Comparison of ENCODE assay signal across 8 cellular contexts in genomic region chr3:194485876-194486539, GRCh38. TPM values are rescaled to one million over a fixed set of nuclear protein-coding genes. Genes with fewer than 3 reads are reported as not detected.
DNase-seq lines count a peak whose midpoint lies in the region; ATAC-seq and TF ChIP-seq lines count a peak whose summit lies in the region.

No MANE protein-coding gene starts in this region.

- peak overlapping the region; percentile 95 for H3K27ac Mint-ChIP-seq in activated naive CD8-positive, alpha-beta T cell

- no peak for TF ChIP-seq POLR2A in heart left ventricle (IDR thresholded peaks at IDR 0.05)

- H3K9me3 ChIP-seq in SJSA1 (replicated peaks) (peaks cover 6% of the 10 kb centered on the region; the same call in 1 of the 2 replicates), heart left ventricle (no peaks in the 10 kb centered on the region)

- intact Hi-C loops in heart left ventricle (cut with DNase I): loop anchor here in 7 of 10 donors (1.0 to 5.0 kb wide), 3 partner anchors 14 to 91 kb away; no protein-coding TSS in a partner anchor

- peaks cover 61% of the 10 kb centered on the region for H3K4me1 Mint-ChIP-seq in activated naive CD8-positive, alpha-beta T cell (ENCODE audit: low read depth)

- H3K4me3 Mint-ChIP-seq in activated naive CD8-positive, alpha-beta T cell: peak overlapping the region; percentile 94

- ATAC-seq in HG02763 (IDR thresholded peaks at IDR 0.05; ENCODE audit: unreplicated experiment) (peak; percentile 19), heart left ventricle (peak; percentile 10 to 26 (median 16))

- H3K36me3 Mint-ChIP-seq in activated naive CD8-positive, alpha-beta T cell: peaks cover 12% of the 10 kb centered on the region

- DNase-seq in SJSA1 (ENCODE audit: low read depth in 1 of 2, low spot score in 2 of 2): peak; percentile 39 to 48
- DNase-seq in heart left ventricle: peak; percentile 28 to 71 (median 48)
- no peak for DNase-seq in retinal pigment epithelial cell (ENCODE audit: low read depth)
- no peak for DNase-seq in occipital lobe (lab: John Stamatoyannopoulos, UW)
- DNase-seq in DMS153 (lab: John Stamatoyannopoulos, UW): no peak

- peaks cover 28% of the 10 kb centered on the region for H3K36me3 ChIP-seq in SJSA1
- H3K36me3 ChIP-seq in heart left ventricle: peaks cover 0 to 26% (median 5%) of the 10 kb centered on the region in 9 donors

- TF ChIP-seq CTCF in GM12874 (IDR thresholded peaks at IDR 0.05; ENCODE audit: insufficient read depth, low read depth, low read length) (0 out of 2 replicates have a peak, but pooled peaks have one; percentile 31), heart left ventricle (IDR thresholded peaks at IDR 0.05) (peak in 4 of 12 donors; percentile 15 to 36 (median 22)), retinal pigment epithelial cell (conservative IDR thresholded peaks at IDR 0.05; ENCODE audit: low read depth, low read length) (peak; percentile 23)

- H3K27me3 ChIP-seq in SJSA1 (replicated peaks) (no peaks in the 10 kb centered on the region), heart left ventricle (no peaks in the 10 kb centered on the region)

- H3K27ac ChIP-seq in SJSA1 (peak overlapping the region; percentile 63), heart left ventricle (peak overlapping the region; percentile 74 to 93 (median 91))

- H3K4me1 ChIP-seq in SJSA1 (replicated peaks): peaks cover 47% of the 10 kb centered on the region
- peaks cover 0 to 86% (median 30%) of the 10 kb centered on the region in 12 donors for H3K4me1 ChIP-seq in heart left ventricle

- H3K9me3 Mint-ChIP-seq in activated naive CD8-positive, alpha-beta T cell (ENCODE audit: low read depth): no peaks in the 10 kb centered on the region

- H3K27me3 Mint-ChIP-seq in activated naive CD8-positive, alpha-beta T cell: no peaks in the 10 kb centered on the region

- 1 to 3% (median 1%) methylated on average over 15 to 42 of the region's 42 CpGs for WGBS in heart left ventricle, 4 donors

- H3K4me3 ChIP-seq in SJSA1 (peak overlapping the region; percentile 67), heart left ventricle (peak overlapping the region; percentile 57 to 91 (median 72)), retinal pigment epithelial cell (ENCODE audit: low read length) (peak overlapping the region; percentile 90)

RNA-seq across cellular contexts. Expression of gene ATP13A3, which starts 0.8 kb away (rescaled TPM):
- total RNA-seq in SJSA1 (2014; rRNA removed; shearing (Covaris generic)): 119 and 135 TPM in 2 replicates
- total RNA-seq in heart left ventricle (100 to 1,000 TPM in 5 of 9 donors, 10 to 100 TPM in 4; 37.8 to 237 (median 105) TPM), occipital lobe (146 TPM)
- polyA plus RNA-seq in heart left ventricle: 100 to 1,000 TPM in 1 of 2 donors, 10 to 100 TPM in 1; 26.6 to 117 TPM

Comparison
In these comparisons a context has a peak if more than half of its experiments do, and no peak if none do; other contexts are left out.
1. DNase-seq: peak in SJSA1 (2 of 2) and heart left ventricle (5 of 5); none in retinal pigment epithelial cell (single experiment), occipital lobe (single experiment) and DMS153 (single experiment).
2. Peak in every context shown above with its lines, with median percentiles within 50 percentile points of each other: H3K4me3 ChIP-seq.